Comparison of ENCODE assay signal across 19 cellular contexts in genomic region chr19:17525141-17525540, GRCh38.
"Had no signal": no experiment of that assay in that cellular context is flagged by ENCODE, and none has a peak within 500 bp of the region (broad histone marks: within the 10 kb centered on the region; RNA-seq: fewer than 3 reads in every experiment).

No MANE protein-coding gene starts in this region.

- DNase-seq: activated CD4-positive, alpha-beta T cell treated with anti-CD3 and anti-CD28 coated beads, Interleukin-2, amount 50 U/mL, for 48 hours; activated CD8-positive, alpha-beta memory T cell treated with anti-CD3 and anti-CD28 coated beads, Interleukin-2, amount 10 ng/mL, durations not matched to agents 7 days and 5 days; activated naive CD4-positive, alpha-beta T cell treated with anti-CD3 and anti-CD28 coated beads for 36 hours; activated T-cell treated with anti-CD3 and anti-CD28 coated beads, Interleukin-2, amount 50 U/mL, for 1 hour; colonic mucosa; stomach; T-helper 2 cell; testis; upper lobe of left lung had no signal

- H3K9me3 ChIP-seq: ascending aorta, colonic mucosa, testis had no signal

- H3K27ac Mint-ChIP-seq: activated CD8-positive, alpha-beta memory T cell treated with anti-CD3 and anti-CD28 coated beads, Interleukin-2, amount 10 ng/mL, durations not matched to agents 7 days and 5 days; activated naive CD4-positive, alpha-beta T cell treated with anti-CD3 and anti-CD28 coated beads for 36 hours; activated T-helper 17 cell treated with anti-CD3 and anti-CD28 coated beads, Interleukin-2, amount 50 U/mL, for 72 hours; mesothelial cell of epicardium; nephron; progenitor cell of endocrine pancreas had no signal

- H3K27me3 Mint-ChIP-seq: activated T-helper 17 cell treated with anti-CD3 and anti-CD28 coated beads, Interleukin-2, amount 50 U/mL, for 72 hours; central memory CD8-positive, alpha-beta T cell; progenitor cell of endocrine pancreas had no signal

- ATAC-seq: activated CD8-positive, alpha-beta memory T cell treated with anti-CD3 and anti-CD28 coated beads, Interleukin-2, amount 10 ng/mL, durations not matched to agents 7 days and 5 days; activated T-helper 17 cell treated with anti-CD3 and anti-CD28 coated beads, Interleukin-2, amount 50 U/mL, for 72 hours; right cardiac atrium had no signal

- H3K4me1 Mint-ChIP-seq: mesothelial cell of epicardium, nephron had no signal

- H3K27ac ChIP-seq: ascending aorta, colonic mucosa, skin epidermis, stomach, testis, upper lobe of left lung, VCaP had no signal

- H3K9me3 Mint-ChIP-seq: central memory CD8-positive, alpha-beta T cell had no signal

- H3K36me3 ChIP-seq: colonic mucosa had no signal

- H3K27me3 ChIP-seq: colonic mucosa, testis, upper lobe of left lung had no signal

- H3K4me3 Mint-ChIP-seq: activated CD8-positive, alpha-beta memory T cell treated with anti-CD3 and anti-CD28 coated beads, Interleukin-2, amount 10 ng/mL, durations not matched to agents 7 days and 5 days; activated naive CD4-positive, alpha-beta T cell treated with anti-CD3 and anti-CD28 coated beads for 36 hours; activated T-helper 17 cell treated with anti-CD3 and anti-CD28 coated beads, Interleukin-2, amount 50 U/mL, for 72 hours; central memory CD8-positive, alpha-beta T cell; mesothelial cell of epicardium; nephron had no signal

- H3K4me3 ChIP-seq: ascending aorta, colonic mucosa, lung, skin epidermis, stomach, testis, upper lobe of left lung had no signal

- H3K4me1 ChIP-seq: ascending aorta, colonic mucosa had no signal
